In the genomic region with DNA sequence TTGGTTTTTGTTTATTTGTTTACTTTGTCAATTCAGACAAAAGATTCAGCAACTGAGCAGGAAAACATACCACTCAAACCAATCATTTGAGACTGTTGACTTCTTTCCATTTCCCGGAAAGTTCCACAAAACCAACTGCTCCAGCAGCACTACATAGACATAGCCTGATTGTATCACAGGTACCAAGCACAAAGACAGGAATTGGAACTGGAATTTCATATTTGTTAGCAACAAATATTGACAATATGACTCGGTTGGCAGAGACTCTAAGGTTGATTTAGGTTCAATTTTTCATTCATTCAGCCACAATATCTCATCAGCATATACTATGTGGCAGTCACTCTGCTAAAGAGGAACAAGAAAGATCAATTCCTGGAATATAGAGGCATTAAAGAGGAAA, we compare ENCODE assay signal across 18 cellular contexts.
A peak's percentile ranks its signal among the peaks of the same experiment; 100 is the strongest.
DNase-seq lines count a peak whose midpoint lies in the region; ATAC-seq, FAIRE-seq and TF ChIP-seq lines count a peak whose summit lies in the region.
"Had no signal": no experiment of that assay in that cellular context is flagged by ENCODE, and none has a peak within 500 bp of the region (broad histone marks: within the 10 kb centered on the region; RNA-seq: fewer than 3 reads in every experiment).

No MANE protein-coding gene starts in this region.

- H3K23ac ChIP-seq in H1 (ENCODE audit: insufficient read length): no peak overlapping the region

- H3K4me2 ChIP-seq in A549 (no peak overlapping the region), OCI-LY3 (ENCODE audit: low read length) (peak overlapping the region; percentile 50; the same call in 1 of the 2 replicates), H1 (ENCODE audit: insufficient read depth in 1 of 2, low read depth in 2 of 2, low read length in 2 of 2) (no peak overlapping the region)
- H3K4me2 ChIP-seq: BLaER1 had no signal

- POLR2A ChIA-PET in A549 (lab: Yijun Ruan, JAX) (no interaction called here), H1 (lab: Charles Lee; ENCODE audit: partially characterized antibody) (no interaction called here)

- H3K9me3 ChIP-seq in A549: peaks cover 3% of the 10 kb centered on the region; the same call in 1 of the 3 replicates
- no peaks in the 10 kb centered on the region for H3K9me3 ChIP-seq in OCI-LY3 (ENCODE audit: insufficient read depth, low read length)
- peaks cover 8 to 12% of the 10 kb centered on the region in 2 experiments; a peak in 3 of 4 replicates for H3K9me3 ChIP-seq in H1 (ENCODE audit: insufficient read depth in 2 of 2, low read depth in 1 of 2, low read length in 1 of 2)
- H3K9me3 ChIP-seq: Caco-2 had no signal

- H3K79me2 ChIP-seq in OCI-LY3 (ENCODE audit: low read length) (no peaks in the 10 kb centered on the region), H1 (ENCODE audit: control insufficient read depth in 1 of 2, insufficient read depth in 2 of 2, low read length in 2 of 2) (no peaks in the 10 kb centered on the region)

- H4K8ac ChIP-seq in H1 (ENCODE audit: extremely low read depth, insufficient read depth, low read length): no peak overlapping the region

- H3K9ac ChIP-seq in OCI-LY3 (ENCODE audit: low read length) (no peak overlapping the region), H1 (replicated peaks in 1 of 4; ENCODE audit: extremely low read depth in 1 of 4, low read depth in 3 of 4, low read length in 3 of 4) (no peak overlapping the region)
- H3K9ac ChIP-seq: BLaER1 had no signal

- H2AK5ac ChIP-seq in H1 (ENCODE audit: low read depth, low read length): no peak overlapping the region

- H3K36me3 ChIP-seq in OCI-LY3 (replicated peaks; ENCODE audit: low read depth, low read length) (no peaks in the 10 kb centered on the region), H1 (ENCODE audit: control insufficient read depth in 2 of 4, insufficient read depth in 4 of 4, low read length in 3 of 4) (peaks cover 0 to 2% (median 0%) of the 10 kb centered on the region in 4 experiments; a peak in 1 of 8 replicates)
- H3K36me3 ChIP-seq: BLaER1 had no signal

- H2AFZ ChIP-seq in OCI-LY3 (ENCODE audit: low read depth, low read length): no peak overlapping the region
- no peak overlapping the region for H2AFZ ChIP-seq in H1 (ENCODE audit: low read length)

- H3K27me3 ChIP-seq in OCI-LY3 (ENCODE audit: low read depth, low read length) (no peaks in the 10 kb centered on the region), H1 (replicated peaks in 1 of 4; ENCODE audit: control insufficient read depth in 3 of 4, extremely low read depth in 1 of 4, insufficient read depth in 3 of 4, low read length in 3 of 4) (no peaks in the 10 kb centered on the region)

- no peak overlapping the region for H2BK5ac ChIP-seq in H1 (ENCODE audit: low read depth, low read length)

- no peak overlapping the region for H2BK12ac ChIP-seq in H1 (ENCODE audit: low read depth, low read length)

- TF ChIP-seq RAD21 in A549 (conservative IDR thresholded peaks at IDR 0.05 in 1 of 2, IDR thresholded peaks at IDR 0.05 in 1 of 2) (no peak), H1 (IDR thresholded peaks at IDR 0.05 in 1 of 2, conservative IDR thresholded peaks at IDR 0.05 in 1 of 2; ENCODE audit: low read depth in 2 of 2, low read length in 2 of 2) (no peak)

- H2BK20ac ChIP-seq in H1 (ENCODE audit: low read length): no peak overlapping the region

- CTCF ChIA-PET in A549 (lab: Yijun Ruan, JAX): no interaction called here
- CTCF ChIA-PET in H1 (lab: Charles Lee; ENCODE audit: partially characterized antibody): no interaction called here

- ATAC-seq in A549 (no peak), GM21619 (IDR thresholded peaks at IDR 0.05; ENCODE audit: unreplicated experiment) (no peak)
- ATAC-seq: CD8-positive, alpha-beta T cell had no signal

- H3K4me1 ChIP-seq in A549 (no peaks in the 10 kb centered on the region), OCI-LY3 (ENCODE audit: low read length) (peaks cover 45% of the 10 kb centered on the region), H1 (replicated peaks in 1 of 4; ENCODE audit: control insufficient read depth in 3 of 4, insufficient read depth in 4 of 4, low read length in 3 of 4) (peaks cover 0 to 5% (median 3%) of the 10 kb centered on the region in 4 experiments; a peak in 4 of 7 replicates)
- H3K4me1 ChIP-seq: BLaER1, Caco-2 had no signal

- no peak overlapping the region for H3K56ac ChIP-seq in H1 (replicated peaks; ENCODE audit: insufficient read length, low read depth, low read length)

- TF ChIP-seq EP300 in A549 (IDR thresholded peaks at IDR 0.05): no peak
- no peak for TF ChIP-seq EP300 in H1 (IDR thresholded peaks at IDR 0.05; ENCODE audit: borderline replicate concordance in 1 of 2, low read depth in 2 of 2, low read length in 2 of 2)

- H3K27ac ChIP-seq in A549: no peak overlapping the region
- no peak overlapping the region for H3K27ac ChIP-seq in OCI-LY3 (ENCODE audit: low read length)
- no peak overlapping the region for H3K27ac ChIP-seq in H1 (ENCODE audit: low read depth, low read length)
- H3K27ac ChIP-seq: BLaER1, C4-2B had no signal

- no peak for TF ChIP-seq POLR2A in A549 (IDR thresholded peaks at IDR 0.05; ENCODE audit: low read length)
- TF ChIP-seq POLR2A in H1 (IDR thresholded peaks at IDR 0.05; ENCODE audit: control extremely low read depth in 1 of 2, low read depth in 2 of 2, low read length in 2 of 2): no peak

- H3K14ac ChIP-seq in H1 (ENCODE audit: insufficient read length): no peak overlapping the region

- H3K23me2 ChIP-seq in H1 (ENCODE audit: low read depth, low read length): no peaks in the 10 kb centered on the region; the same call in 1 of the 2 replicates

- FAIRE-seq in A549 (lab: Jason Lieb, UNC) (peak; percentile 74), H1 (lab: Jason Lieb, UNC) (peak; percentile 62)
- FAIRE-seq: GM12891, GM18507 had no signal

- no peak overlapping the region for H2BK15ac ChIP-seq in H1 (ENCODE audit: low read length)

- H4K91ac ChIP-seq in H1 (replicated peaks; ENCODE audit: insufficient read length, low read length): no peak overlapping the region

- H3K4ac ChIP-seq in H1 (replicated peaks; ENCODE audit: insufficient read length, low read depth, low read length): no peak overlapping the region

- no peak overlapping the region for H3K4me3 ChIP-seq in A549
- no peak overlapping the region for H3K4me3 ChIP-seq in OCI-LY3 (ENCODE audit: low read length)
- no peak overlapping the region for H3K4me3 ChIP-seq in H1 (ENCODE audit: extremely low read depth in 1 of 4, insufficient read depth in 2 of 4, low read depth in 3 of 4, low read length in 4 of 4)
- H3K4me3 ChIP-seq: BLaER1 had no signal

- H3K79me1 ChIP-seq in H1 (ENCODE audit: low read depth, low read length): no peaks in the 10 kb centered on the region

- no peaks in the 10 kb centered on the region for H4K20me1 ChIP-seq in OCI-LY3 (ENCODE audit: insufficient read depth, low read length)
- no peaks in the 10 kb centered on the region for H4K20me1 ChIP-seq in H1 (replicated peaks in 1 of 2; ENCODE audit: control insufficient read depth in 1 of 2, insufficient read depth in 2 of 2, low read length in 2 of 2)
- H4K20me1 ChIP-seq: BLaER1 had no signal

- DNase-seq in A549 (ENCODE audit: low read depth in 1 of 2, low spot score in 1 of 2) (no peak), DMS53 (lab: John Stamatoyannopoulos, UW) (peak; percentile 70), H1 (ENCODE audit: low read depth in 1 of 2, low spot score in 2 of 2) (no peak), putamen (ENCODE audit: low spot score) (no peak)
- DNase-seq: Caco-2; CD4-positive, CD25-positive, alpha-beta regulatory T cell; CD8-positive, alpha-beta T cell; DMS153; DMS79 treated with DMSO at 0.1 percent for 48 hours; GF-D8; GOT3; HCEC 1CT had no signal

- 12% methylated on average over 2 of the region's 2 CpGs for WGBS in A549 (ENCODE audit: missing lambda C conversion rate)
- 88% methylated on average over 2 of the region's 2 CpGs; no CpG with 5 or more reads in 1 of the 2 experiments for WGBS in H1 (ENCODE audit: extremely low coverage in 1 of 2, insufficient coverage in 1 of 2, insufficient read length in 1 of 2, insufficient replicate concordance in 2 of 2, low coverage in 1 of 2, low lambda C conversion rate in 2 of 2, missing lambda C conversion rate in 1 of 2), 2 experiments

- no peak overlapping the region for H3K18ac ChIP-seq in H1 (ENCODE audit: extremely low read depth, low read length)

- no peak overlapping the region for H4K5ac ChIP-seq in H1 (ENCODE audit: insufficient read length, low read depth, low read length)

- TF ChIP-seq CTCF in A549 (IDR thresholded peaks at IDR 0.05): no peak
- TF ChIP-seq CTCF in OCI-LY3 (IDR thresholded peaks at IDR 0.05; ENCODE audit: low read depth, low read length): no peak
- TF ChIP-seq CTCF in H1 (IDR thresholded peaks at IDR 0.05; ENCODE audit: control extremely low read depth in 1 of 3, insufficient read depth in 1 of 3, low read depth in 1 of 3, low read length in 3 of 3): no peak

- H2BK120ac ChIP-seq in H1 (replicated peaks; ENCODE audit: low read depth, low read length): no peak overlapping the region

TF ChIP-seq in A549, 52 proteins besides CTCF, POLR2A, EP300 and RAD21 (continues in another document):
- TF ChIP-seq CHD2 (IDR thresholded peaks at IDR 0.05; ENCODE audit: low read length, partially characterized antibody) (no peak), CEBPB (IDR thresholded peaks at IDR 0.05) (no peak), KDM5A (IDR thresholded peaks at IDR 0.05) (no peak), NFE2L2 (conservative IDR thresholded peaks at IDR 0.05; ENCODE audit: low read length) (no peak)
- TF ChIP-seq, protein P1, sequence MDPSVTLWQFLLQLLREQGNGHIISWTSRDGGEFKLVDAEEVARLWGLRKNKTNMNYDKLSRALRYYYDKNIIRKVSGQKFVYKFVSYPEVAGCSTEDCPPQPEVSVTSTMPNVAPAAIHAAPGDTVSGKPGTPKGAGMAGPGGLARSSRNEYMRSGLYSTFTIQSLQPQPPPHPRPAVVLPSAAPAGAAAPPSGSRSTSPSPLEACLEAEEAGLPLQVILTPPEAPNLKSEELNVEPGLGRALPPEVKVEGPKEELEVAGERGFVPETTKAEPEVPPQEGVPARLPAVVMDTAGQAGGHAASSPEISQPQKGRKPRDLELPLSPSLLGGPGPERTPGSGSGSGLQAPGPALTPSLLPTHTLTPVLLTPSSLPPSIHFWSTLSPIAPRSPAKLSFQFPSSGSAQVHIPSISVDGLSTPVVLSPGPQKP (IDR thresholded peaks at IDR 0.05; ENCODE audit: low read depth, low read length): no peak

TF ChIP-seq in H1, 55 proteins besides CTCF, POLR2A, EP300 and RAD21 (continues in another document):
- TF ChIP-seq SRF (IDR thresholded peaks at IDR 0.05; ENCODE audit: low read depth, low read length): no peak
- TF ChIP-seq SP4 (IDR thresholded peaks at IDR 0.05; ENCODE audit: low read length): no peak
- no peak for TF ChIP-seq BACH1 (IDR thresholded peaks at IDR 0.05; ENCODE audit: low read length)
- TF ChIP-seq YY1 (IDR thresholded peaks at IDR 0.05; ENCODE audit: low read depth, low read length): no peak
- no peak for TF ChIP-seq RXRA (IDR thresholded peaks at IDR 0.05; ENCODE audit: insufficient read depth, low read depth, low read length)
- no peak for TF ChIP-seq JUND (IDR thresholded peaks at IDR 0.05; ENCODE audit: low read length)
- no peak for TF ChIP-seq EZH2 (IDR thresholded peaks at IDR 0.05; ENCODE audit: low read depth, low read length, severe bottlenecking)
